17 cellular contexts compared by ENCODE assay signal in the genomic region with DNA sequence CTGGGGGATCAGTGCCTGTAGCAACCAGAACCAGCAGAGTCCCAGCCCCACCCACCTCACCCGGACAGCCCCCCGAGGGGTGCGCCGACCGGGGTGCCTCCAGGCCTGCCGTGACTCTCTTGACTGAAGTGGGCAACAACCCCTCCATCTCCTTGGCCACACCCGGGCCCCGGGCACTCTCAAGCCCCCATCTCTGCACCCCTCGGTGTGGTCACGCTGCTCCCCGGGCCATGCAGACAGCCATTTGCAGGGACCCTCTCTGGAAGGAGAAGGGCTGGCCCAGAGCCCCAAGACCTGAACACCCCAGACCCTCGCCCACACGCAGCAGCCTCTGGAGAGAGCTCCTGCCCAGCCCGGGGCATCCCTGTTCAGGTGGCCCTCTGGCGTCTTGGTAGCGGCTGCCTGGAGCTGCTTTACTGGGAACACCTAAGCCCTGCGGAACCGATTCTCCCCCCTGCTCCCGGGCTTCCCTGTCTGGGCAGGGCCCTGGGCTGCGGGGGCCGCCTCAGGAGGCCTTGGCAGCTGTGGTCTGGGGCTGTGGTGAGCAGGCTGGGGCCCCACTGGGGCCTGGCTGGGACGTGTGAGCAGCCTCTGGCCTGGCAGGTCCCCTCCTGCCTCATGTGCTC.
"Had no signal": no experiment of that assay in that cellular context is flagged by ENCODE, and none has a peak within 500 bp of the region (broad histone marks: within the 10 kb centered on the region; RNA-seq: fewer than 3 reads in every experiment).

No MANE protein-coding gene starts in this region.

- H3K4me1 Mint-ChIP-seq: naive thymus-derived CD8-positive, alpha-beta T cell; stimulated activated naive CD8-positive, alpha-beta T cell treated with anti-CD3 and anti-CD28 coated beads, Interleukin-15, amount 100 ng/mL, for 72 hours had no signal

- ATAC-seq: activated CD8-positive, alpha-beta T cell treated with anti-CD3 and anti-CD28 coated beads for 36 hours; mucosa of descending colon; naive thymus-derived CD8-positive, alpha-beta T cell had no signal

- H3K4me3 Mint-ChIP-seq: activated CD8-positive, alpha-beta T cell treated with anti-CD3 and anti-CD28 coated beads for 36 hours; naive thymus-derived CD8-positive, alpha-beta T cell; stimulated activated naive CD8-positive, alpha-beta T cell treated with anti-CD3 and anti-CD28 coated beads, Interleukin-15, amount 100 ng/mL, for 72 hours had no signal

- FAIRE-seq: astrocyte, colon, frontal cortex had no signal

- H3K4me3 ChIP-seq: mucosa of descending colon, sigmoid colon, testis had no signal

- DNase-seq: activated CD4-positive, alpha-beta T cell treated with anti-CD3 and anti-CD28 coated beads for 4 hours; activated CD8-positive, alpha-beta memory T cell treated with anti-CD3 and anti-CD28 coated beads, Interleukin-2, amount 50 U/mL, for 4 hours; activated CD8-positive, alpha-beta T cell treated with anti-CD3 and anti-CD28 coated beads for 36 hours; activated naive CD4-positive, alpha-beta T cell; effector CD4-positive, alpha-beta T cell; hypothalamus; mammary epithelial cell; sigmoid colon; stimulated activated CD4-positive, alpha-beta T cell treated with anti-CD3 and anti-CD28 coated beads, Interleukin-4, amount 100 ng/mL, for 24 hours; stimulated activated naive CD8-positive, alpha-beta T cell treated with anti-CD3 and anti-CD28 coated beads, Interleukin-15, amount 100 ng/mL, for 72 hours; testis had no signal

- H3K27ac ChIP-seq: sigmoid colon, testis had no signal

- H3K36me3 ChIP-seq: sigmoid colon had no signal

- H3K27me3 Mint-ChIP-seq: progenitor cell of endocrine pancreas had no signal

- H3K9me3 Mint-ChIP-seq: activated CD8-positive, alpha-beta T cell treated with anti-CD3 and anti-CD28 coated beads for 36 hours; naive thymus-derived CD8-positive, alpha-beta T cell; stimulated activated naive CD8-positive, alpha-beta T cell treated with anti-CD3 and anti-CD28 coated beads, Interleukin-15, amount 100 ng/mL, for 72 hours had no signal

- H3K27me3 ChIP-seq: testis had no signal

- H3K4me1 ChIP-seq: testis had no signal

- H3K27ac Mint-ChIP-seq: activated CD8-positive, alpha-beta T cell treated with anti-CD3 and anti-CD28 coated beads for 36 hours; naive thymus-derived CD8-positive, alpha-beta T cell; progenitor cell of endocrine pancreas; stimulated activated naive CD8-positive, alpha-beta T cell treated with anti-CD3 and anti-CD28 coated beads, Interleukin-15, amount 100 ng/mL, for 72 hours had no signal

- H3K36me3 Mint-ChIP-seq: naive thymus-derived CD8-positive, alpha-beta T cell had no signal

- H3K9me3 ChIP-seq: mucosa of descending colon, sigmoid colon, testis had no signal
